Comparison of ENCODE assay signal across 8 cellular contexts in genomic region chr20:20017852-20018245, GRCh38. TPM values are rescaled to one million over a fixed set of nuclear protein-coding genes. Genes with fewer than 3 reads are reported as not detected.
DNase-seq lines count a peak whose midpoint lies in the region; ATAC-seq, FAIRE-seq and TF ChIP-seq lines count a peak whose summit lies in the region.

No MANE protein-coding gene starts in this region.

- intact Hi-C loops in Right ventricle myocardium superior (cut with DNase I) = no loop called here
- intact Hi-C loops in cardiac septum (cut with DNase I) = loop anchor here (5.0 kb wide), 1 partner anchor 76 kb away; no protein-coding TSS in a partner anchor
- intact Hi-C loops in K562 (cut with micrococcal nuclease) = loop anchor here (10.0 kb wide), 1 partner anchor 557 kb away; no protein-coding TSS in a partner anchor
- intact Hi-C loops in thyroid gland (cut with DNase I) = no loop called here

- peak overlapping the region; percentile 90 for H2AFZ ChIP-seq in K562 (ENCODE audit: low read depth, low read length)

- peak overlapping the region; percentile 55 to 93 (median 75) for H3K27ac Mint-ChIP-seq in IgD-negative memory B cell

- in situ Hi-C loops in K562 (cut with MboI) = no loop called here

- no peak for TF ChIP-seq EP300 in K562 (IDR thresholded peaks at IDR 0.05; ENCODE audit: low read length)

- peaks cover 58% of the 10 kb centered on the region for H3K79me2 ChIP-seq in K562 (ENCODE audit: control insufficient read depth, insufficient read depth, low read length)

- H3K27me3 ChIP-seq in K562 (ENCODE audit: control insufficient read depth in 2 of 2, insufficient read depth in 2 of 2, low read length in 2 of 2) (no peaks in the 10 kb centered on the region), thyroid gland (no peaks in the 10 kb centered on the region)

- no peaks in the 10 kb centered on the region for H3K36me3 Mint-ChIP-seq in IgD-negative memory B cell

- H3K27me3 Mint-ChIP-seq in IgD-negative memory B cell = no peaks in the 10 kb centered on the region

- no peak for TF ChIP-seq CTCF in K562 (IDR thresholded peaks at IDR 0.05 in 2 of 3, conservative IDR thresholded peaks at IDR 0.05 in 1 of 3; ENCODE audit: insufficient read depth in 2 of 3, low read depth in 1 of 3, low read length in 3 of 3)
- no peak for TF ChIP-seq CTCF in thyroid gland (IDR thresholded peaks at IDR 0.05)

- DNase-seq in Right ventricle myocardium superior (no peak), cardiac septum (ENCODE audit: low spot score) (no peak), K562 (ENCODE audit: extremely low read depth in 1 of 4, low spot score in 3 of 4) (peak in 2 of 4 experiments; percentile 8 to 21), left kidney (ENCODE audit: low read depth, low spot score) (peak; percentile 65), thyroid gland (no peak), activated gamma-delta T cell (lab: John Stamatoyannopoulos, UW) (no peak), activated gamma-delta T cell treated with Interleukin-2 at 50 U/mL for 16 hours (no peak)

- no peaks in the 10 kb centered on the region for H3K9me3 Mint-ChIP-seq in IgD-negative memory B cell

- H3K9ac ChIP-seq in K562 (ENCODE audit: insufficient read depth in 1 of 2, low read depth in 2 of 2, low read length in 2 of 2) = peak overlapping the region; percentile 71 to 91

- no peaks in the 10 kb centered on the region for H3K9me3 ChIP-seq in K562 (replicated peaks; ENCODE audit: control insufficient read depth, insufficient read depth, low read depth, low read length)
- H3K9me3 ChIP-seq in thyroid gland = no peaks in the 10 kb centered on the region

- peak overlapping the region; percentile 92 for H3K4me3 ChIP-seq in K562
- peak overlapping the region; percentile 75 to 89 (median 89) for H3K4me3 ChIP-seq in thyroid gland (replicated peaks in 1 of 3)

- peak overlapping the region; percentile 96 for H3K4me2 ChIP-seq in K562 (ENCODE audit: insufficient read depth, low read length)

- TF ChIP-seq POLR2A in K562 (conservative IDR thresholded peaks at IDR 0.05) (no peak), thyroid gland (IDR thresholded peaks at IDR 0.05) (no peak)

- H3K27ac ChIP-seq in K562 (ENCODE audit: extremely low read depth, low read depth, low read length) = peak overlapping the region; percentile 73; the same call in 2 of the 3 replicates
- peak overlapping the region in 2 of 3 donors; percentile 83 to 85 for H3K27ac ChIP-seq in thyroid gland

- H3K9me1 ChIP-seq in K562 (ENCODE audit: control insufficient read depth, insufficient read depth, low read length) = no peaks in the 10 kb centered on the region

- H3K4me1 ChIP-seq in K562 (replicated peaks in 1 of 2; ENCODE audit: control insufficient read depth in 2 of 2, insufficient read depth in 2 of 2, low read length in 2 of 2) (peaks cover 7 to 13% of the 10 kb centered on the region in 2 experiments; a peak in 4 of 5 replicates), thyroid gland (peaks cover 26 to 43% of the 10 kb centered on the region in 2 donors)

- no TSS peak for BruUV-seq in K562 (replicated peaks; lab: Mats Ljungman, UMichigan)

- TF ChIP-seq RAD21 in K562 (CRISPR knock-in tag; conservative IDR thresholded peaks at IDR 0.05 in 1 of 2, IDR thresholded peaks at IDR 0.05 in 1 of 2) = no peak

- H4K20me1 ChIP-seq in K562 (replicated peaks; ENCODE audit: control insufficient read depth, insufficient read depth, low read length) = 0 out of 2 replicates have a peak, but pooled peaks cover 2% of the 10 kb centered on the region

- WGBS in K562 (ENCODE audit: insufficient coverage, low coverage, missing lambda C conversion rate) = 2% methylated on average over 14 of the region's 16 CpGs
- 7 to 8% methylated on average over 7 to 14 of the region's 16 CpGs for WGBS in thyroid gland, 2 donors

- POLR2A ChIA-PET in K562 (lab: Yijun Ruan, JAX) = interaction anchor here (0.7 kb wide), 1 partner anchor 35 kb away, joined by 4 read pairs; the partner anchor contains the start of gene CFAP61

- H3K4me3 Mint-ChIP-seq in IgD-negative memory B cell = peak overlapping the region; percentile 91 to 95 (median 94)

- peaks cover 22 to 37% (median 32%) of the 10 kb centered on the region in 3 donors for H3K4me1 Mint-ChIP-seq in IgD-negative memory B cell

- CTCF ChIA-PET in K562 (lab: Yijun Ruan, JAX; ENCODE audit: low intra/inter-chr PET ratio) = no interaction called here

- peak; percentile 1 for ATAC-seq in Right ventricle myocardium superior (ENCODE audit: poor library complexity)
- ATAC-seq in K562 = peak; percentile 54

- H3K36me3 ChIP-seq in K562 (ENCODE audit: control insufficient read depth, insufficient read depth, low read length) (peaks cover 19% of the 10 kb centered on the region; the same call in 2 of the 3 replicates), thyroid gland (no peaks in the 10 kb centered on the region)

- no peak for FAIRE-seq in K562 (lab: Jason Lieb, UNC)

RNA-seq across cellular contexts. Expression of gene NAA20, which starts 0.7 kb away (rescaled TPM):
- 59.2 TPM for total RNA-seq in Right ventricle myocardium superior
- 63.4 TPM for total RNA-seq in cardiac septum
- polyA plus RNA-seq in IgD-negative memory B cell = 51.6 TPM
- total RNA-seq in K562 (2011; cell fraction: chromatin; rRNA removed; ENCODE audit: low replicate concordance) = 12.7 and 16.9 TPM in 2 replicates
- 18.7 and 25.7 TPM in 2 replicates for total RNA-seq in K562 (2011; cell fraction: nucleolus; rRNA removed)
- 22.6 and 27.2 TPM in 2 replicates for total RNA-seq in K562 (2011; cell fraction: nucleoplasm; rRNA removed)
- 46.9 and 51.4 TPM in 2 replicates for total RNA-seq in K562 (2014; rRNA removed)
- total RNA-seq in K562 (2014; rRNA removed; fragmentation: Illumina TruSeq; extraction: Trizol) = 84.6 and 88.1 TPM in 2 replicates
- 68.3 TPM in 2 replicates for total RNA-seq in K562 (2015; rRNA removed; fragmentation: Illumina TruSeq; extraction: Trizol)
- total RNA-seq in K562 (2021) = 67.0 and 69.8 TPM in 2 replicates
- 69.5 and 105 TPM in 2 replicates for polyA plus RNA-seq in K562 (2011; rRNA removed)
- polyA plus RNA-seq in K562 (2011; cell fraction: cytosol; rRNA removed) = 37.7 and 43.1 TPM in 2 replicates
- polyA plus RNA-seq in K562 (2011; cell fraction: nucleus; rRNA removed) = 14.4 and 22.0 TPM in 2 replicates
- polyA plus RNA-seq in K562 (2012) = 48.1 and 77.9 TPM in 2 replicates
- 68.2 and 69.3 TPM in 2 replicates for polyA plus RNA-seq in K562 (2014; fragmentation: Illumina TruSeq; extraction: Trizol)
- 100 to 1,000 TPM; 341 to 361 TPM for polyA plus RNA-seq in K562 (2014; fragmentation: Nextera tagmentation; extraction: Ambion mirVana)
- 86.5 and 104 TPM in 2 replicates for polyA plus RNA-seq in K562 (2014; rRNA removed)
- 40.5 and 43.6 TPM in 2 replicates for polyA minus RNA-seq in K562 (2011; rRNA and poly(A)+ RNA removed)
- polyA minus RNA-seq in K562 (2011; cell fraction: cytosol; rRNA and poly(A)+ RNA removed) = 12.6 and 14.0 TPM in 2 replicates
- polyA minus RNA-seq in K562 (2011; cell fraction: nucleus; rRNA and poly(A)+ RNA removed) = 18.7 and 19.9 TPM in 2 replicates
- total RNA-seq in thyroid gland = 10 to 100 TPM; 53.3 to 65.7 (median 64.0) TPM

RNA-seq across cellular contexts. Expression of gene CRNKL1, which starts 34.4 kb away (rescaled TPM):
- total RNA-seq in Right ventricle myocardium superior (15.8 TPM), cardiac septum (18.5 TPM), K562 (2014; rRNA removed) (11.6 and 12.9 TPM in 2 replicates), K562 (2014; rRNA removed; fragmentation: Illumina TruSeq; extraction: Trizol) (17.0 and 21.8 TPM in 2 replicates), K562 (2015; rRNA removed; fragmentation: Illumina TruSeq; extraction: Trizol) (13.0 and 14.2 TPM in 2 replicates), K562 (2021) (9.8 and 11.3 TPM in 2 replicates), thyroid gland (10 to 100 TPM; 23.6 to 35.2 (median 27.2) TPM)
- polyA plus RNA-seq in IgD-negative memory B cell (9.7 TPM), K562 (2011; rRNA removed) (5.7 and 9.3 TPM in 2 replicates), K562 (2014; fragmentation: Illumina TruSeq; extraction: Trizol) (11.5 and 12.4 TPM in 2 replicates), K562 (2014; fragmentation: Nextera tagmentation; extraction: Ambion mirVana) (10 to 100 TPM in 1 of 2 experiments, 1 to 10 TPM in 1; 8.1 to 11.7 TPM), K562 (2014; rRNA removed) (10.8 and 11.4 TPM in 2 replicates)
- 3.0 and 6.9 TPM in 2 replicates for total RNA-seq in K562 (2011; cell fraction: chromatin; rRNA removed; ENCODE audit: low replicate concordance)
- 1.8 and 2.7 TPM in 2 replicates for total RNA-seq in K562 (2011; cell fraction: nucleolus; rRNA removed)
- total RNA-seq in K562 (2011; cell fraction: nucleoplasm; rRNA removed) = 4.0 and 5.8 TPM in 2 replicates
- 2.1 and 3.1 TPM in 2 replicates for polyA plus RNA-seq in K562 (2011; cell fraction: cytosol; rRNA removed)
- polyA plus RNA-seq in K562 (2011; cell fraction: nucleus; rRNA removed) = 3.3 and 3.9 TPM in 2 replicates
- 7.8 and 10.9 TPM in 2 replicates for polyA plus RNA-seq in K562 (2012)
- polyA minus RNA-seq in K562 (2011; rRNA and poly(A)+ RNA removed) = 16.1 and 17.1 TPM in 2 replicates
- 4.3 and 6.9 TPM in 2 replicates for polyA minus RNA-seq in K562 (2011; cell fraction: cytosol; rRNA and poly(A)+ RNA removed)
- 3.5 and 7.2 TPM in 2 replicates for polyA minus RNA-seq in K562 (2011; cell fraction: nucleus; rRNA and poly(A)+ RNA removed)

RNA-seq across cellular contexts. Expression of gene CFAP61, which starts 34.5 kb away (rescaled TPM):
- total RNA-seq in Right ventricle myocardium superior = 36.9 TPM
- 73.4 TPM for total RNA-seq in cardiac septum
- polyA plus RNA-seq in IgD-negative memory B cell = not detected
- total RNA-seq in K562 (2011; cell fraction: chromatin; rRNA removed; ENCODE audit: low replicate concordance) = not detected in 2 replicates
- not detected in 2 replicates for total RNA-seq in K562 (2011; cell fraction: nucleolus; rRNA removed)
- total RNA-seq in K562 (2011; cell fraction: nucleoplasm; rRNA removed) = not detected in 2 replicates
- total RNA-seq in K562 (2014; rRNA removed) = not detected in 2 replicates
- not detected in 2 replicates for total RNA-seq in K562 (2014; rRNA removed; fragmentation: Illumina TruSeq; extraction: Trizol)
- total RNA-seq in K562 (2015; rRNA removed; fragmentation: Illumina TruSeq; extraction: Trizol) = not detected in 2 replicates
- not detected in 2 replicates for total RNA-seq in K562 (2021)
- polyA plus RNA-seq in K562 (2011; rRNA removed) = 0.07 TPM in 1 of 2 replicates, not detected in the other
- polyA plus RNA-seq in K562 (2011; cell fraction: cytosol; rRNA removed) = not detected in 2 replicates
- polyA plus RNA-seq in K562 (2011; cell fraction: nucleus; rRNA removed) = 0.21 TPM in 1 of 2 replicates, not detected in the other
- 0.24 TPM in 1 of 2 replicates, not detected in the other for polyA plus RNA-seq in K562 (2012)
- not detected in 2 replicates for polyA plus RNA-seq in K562 (2014; fragmentation: Illumina TruSeq; extraction: Trizol)
- polyA plus RNA-seq in K562 (2014; fragmentation: Nextera tagmentation; extraction: Ambion mirVana) = under 1 TPM in 1 of 2 experiments, not detected in 1; 0.11 TPM
- polyA plus RNA-seq in K562 (2014; rRNA removed) = not detected in 2 replicates
- not detected in 2 replicates for polyA minus RNA-seq in K562 (2011; rRNA and poly(A)+ RNA removed)
- polyA minus RNA-seq in K562 (2011; cell fraction: cytosol; rRNA and poly(A)+ RNA removed) = not detected in 2 replicates
- not detected in 2 replicates for polyA minus RNA-seq in K562 (2011; cell fraction: nucleus; rRNA and poly(A)+ RNA removed)
- total RNA-seq in thyroid gland = 1 to 10 TPM in 2 of 4 donors, under 1 TPM in 2; 0.34 to 1.6 (median 1.1) TPM

Comparison
In these comparisons a context has a peak if more than half of its experiments do, and no peak if none do; other contexts are left out.
1. intact Hi-C loops: an anchor here in cardiac septum (5.0 kb wide) and K562 (10.0 kb wide); none called in Right ventricle myocardium superior and thyroid gland.
2. RNA of gene CFAP61, which starts 34.5 kb away (total RNA-seq): 73.4 TPM in cardiac septum (single experiment) and 36.9 TPM in Right ventricle myocardium superior (single experiment); 0.34 to 1.6 TPM in thyroid gland and not detected in K562; every median in the first group is over 10 times any median in the second.